ENCODE assay signal across 23 cellular contexts in genomic region chr14:104504172-104504735, GRCh38.
"Had no signal": no experiment of that assay in that cellular context is flagged by ENCODE, and none has a peak within 500 bp of the region (broad histone marks: within the 10 kb centered on the region; RNA-seq: fewer than 3 reads in every experiment).

No MANE protein-coding gene starts in this region.

- H3K27me3 ChIP-seq: upper lobe of left lung, vagina had no signal

- H3K4me1 ChIP-seq: esophagus squamous epithelium, upper lobe of left lung, vagina had no signal

- H3K4me3 Mint-ChIP-seq: activated naive CD8-positive, alpha-beta T cell treated with anti-CD3 and anti-CD28 coated beads, Interleukin-2, amount 50 U/mL, for 24 hours; central memory CD8-positive, alpha-beta T cell; dendritic cell treated with granulocyte-macrophage colony-stimulating factor and Interleukin-4, amounts not matched to agents 40 ng/mL and 50 ng/mL, for 4 days; mesothelial cell of epicardium; naive B cell; stimulated activated naive CD8-positive, alpha-beta T cell treated with anti-CD3 and anti-CD28 coated beads, Interleukin-15, Interleukin-2, amounts not matched to agents 100 ng/mL and 50 ng/mL, for 24 hours had no signal

- DNase-seq: activated CD4-positive, alpha-beta T cell treated with anti-CD3 and anti-CD28 coated beads, Interleukin-2, amount 50 U/mL, for 1 hour; activated CD4-positive, CD25-positive, alpha-beta regulatory T cell treated with anti-CD3 and anti-CD28 coated beads, Interleukin-2, amount 50 U/mL, for 72 hours; activated gamma-delta T cell; activated naive CD4-positive, alpha-beta T cell treated with anti-CD3 and anti-CD28 coated beads, Interleukin-2, amount 50 U/mL, for 16 hours; activated naive CD8-positive, alpha-beta T cell treated with anti-CD3 and anti-CD28 coated beads, Interleukin-2, amount 50 U/mL, for 24 hours; activated T-cell treated with anti-CD3 and anti-CD28 coated beads, Interleukin-2, amount 50 U/mL, for 1 hour; amygdala; effector CD4-positive, alpha-beta T cell; esophagus squamous epithelium; left colon; mammary epithelial cell; naive B cell; right cardiac atrium; substantia nigra; T-helper 2 cell had no signal

- ATAC-seq: left colon, right cardiac atrium, SK-N-SH treated with all-trans-retinoic acid at 6 μM for 48 hours had no signal

- H3K4me1 Mint-ChIP-seq: activated naive CD8-positive, alpha-beta T cell treated with anti-CD3 and anti-CD28 coated beads, Interleukin-2, amount 50 U/mL, for 24 hours; central memory CD8-positive, alpha-beta T cell; mesothelial cell of epicardium; naive B cell had no signal

- H3K27ac Mint-ChIP-seq: activated naive CD8-positive, alpha-beta T cell treated with anti-CD3 and anti-CD28 coated beads, Interleukin-2, amount 50 U/mL, for 24 hours; dendritic cell treated with granulocyte-macrophage colony-stimulating factor and Interleukin-4, amounts not matched to agents 40 ng/mL and 50 ng/mL, for 4 days; mesothelial cell of epicardium; stimulated activated naive CD8-positive, alpha-beta T cell treated with anti-CD3 and anti-CD28 coated beads, Interleukin-15, Interleukin-2, amounts not matched to agents 100 ng/mL and 50 ng/mL, for 24 hours had no signal

- H3K27ac ChIP-seq: epithelial cell of prostate, esophagus squamous epithelium, upper lobe of left lung, vagina had no signal

- H3K4me3 ChIP-seq: esophagus squamous epithelium, upper lobe of left lung, vagina had no signal

- H3K36me3 ChIP-seq: esophagus squamous epithelium, upper lobe of left lung, vagina had no signal

- H3K36me3 Mint-ChIP-seq: mesothelial cell of epicardium had no signal
